ENCODE assay signal across 25 cellular contexts in the genomic region with DNA sequence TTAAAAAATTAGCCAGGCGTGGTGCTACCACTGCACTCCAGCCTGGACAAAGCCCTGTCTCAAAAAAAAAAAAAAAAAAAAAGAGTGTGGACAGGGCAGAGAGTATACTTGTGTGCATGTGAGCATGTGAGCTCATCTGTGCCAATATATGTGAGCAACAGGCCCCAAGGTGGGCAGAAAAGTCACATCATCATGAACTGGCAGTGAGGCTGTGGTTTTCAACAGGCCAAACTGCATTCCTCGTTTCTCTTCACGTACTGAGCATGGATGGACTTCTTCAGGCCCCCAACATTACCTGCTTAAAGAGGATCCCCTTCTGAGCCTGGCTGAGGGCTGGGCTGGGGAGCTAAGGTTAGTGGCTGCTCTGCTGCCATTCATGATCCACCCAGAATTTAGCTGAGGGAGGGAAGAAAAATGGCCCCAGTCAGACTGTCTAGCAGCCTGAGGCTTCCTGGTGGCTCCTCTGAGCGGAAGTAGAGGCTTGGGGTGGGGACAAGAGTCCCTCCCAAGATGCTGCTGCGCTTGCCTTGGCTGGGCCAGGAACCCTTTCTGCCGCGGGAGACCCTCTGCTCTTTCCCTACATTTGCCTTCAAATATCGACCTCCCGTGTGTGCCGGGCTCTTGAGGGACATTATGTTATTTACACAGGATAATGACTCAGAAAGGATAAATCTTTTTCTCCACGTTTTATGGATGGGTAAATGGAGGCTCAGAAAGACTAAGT. TPM values are rescaled to one million over a fixed set of nuclear protein-coding genes. Genes with fewer than 3 reads are reported as not detected.
"Had no signal": no experiment of that assay in that cellular context is flagged by ENCODE, and none has a peak within 500 bp of the region (broad histone marks: within the 10 kb centered on the region; RNA-seq: fewer than 3 reads in every experiment).

No MANE protein-coding gene starts in this region.

- H3K27ac ChIP-seq: coronary artery, esophagus squamous epithelium, gastroesophageal sphincter, left ventricle myocardium inferior, lower lobe of right lung, parathyroid adenoma, psoas muscle, spleen, thyroid gland had no signal

- H3K9ac ChIP-seq: parathyroid adenoma had no signal

- H3K27me3 ChIP-seq: esophagus squamous epithelium, gastroesophageal sphincter, spleen, thyroid gland had no signal

- DNase-seq: effector CD8-positive, alpha-beta T cell; esophagus squamous epithelium; foreskin fibroblast; glutamatergic neuron; immature natural killer cell; left cardiac atrium; left ventricle myocardium inferior; lower lobe of right lung; mesendoderm; naive B cell; occipital lobe; psoas muscle; retina; spleen; stimulated activated CD4-positive, alpha-beta T cell treated with anti-CD3 and anti-CD28 coated beads, Interleukin-15, amount 100 ng/mL, for 24 hours; stimulated activated CD4-positive, alpha-beta T cell treated with anti-CD3 and anti-CD28 coated beads, Interleukin-1b, Interleukin-23, amount 100 ng/mL, for 48 hours; stimulated activated CD4-positive, alpha-beta T cell treated with anti-CD3 and anti-CD28 coated beads, Interleukin-4, amount 100 ng/mL, for 24 hours; stimulated activated naive B cell treated with anti-CD40 and anti-IgM and Interleukin-4, amounts not matched to agents 10 μg/mL and 1 μg/mL and 100 μg/mL, for 72 hours; stimulated activated naive CD8-positive, alpha-beta T cell treated with anti-CD3 and anti-CD28 coated beads, Interleukin-15, amount 100 ng/mL, for 72 hours; thyroid gland had no signal

- H3K36me3 ChIP-seq: esophagus squamous epithelium, gastroesophageal sphincter, left ventricle myocardium inferior, lower lobe of right lung, spleen, thyroid gland had no signal

- ATAC-seq: gastroesophageal sphincter; left cardiac atrium; lower lobe of right lung; psoas muscle; sciatic nerve; stimulated activated naive B cell treated with anti-CD40 and anti-IgM and Interleukin-4, amounts not matched to agents 10 μg/mL and 1 μg/mL and 100 μg/mL, for 72 hours; stimulated activated naive CD8-positive, alpha-beta T cell treated with anti-CD3 and anti-CD28 coated beads, Interleukin-15, amount 100 ng/mL, for 72 hours had no signal

- H2AFZ ChIP-seq: parathyroid adenoma had no signal

- H3K4me3 ChIP-seq: coronary artery, esophagus squamous epithelium, gastroesophageal sphincter, left ventricle myocardium inferior, lower lobe of right lung, psoas muscle, spleen, thyroid gland had no signal

- H3K9me3 ChIP-seq: esophagus squamous epithelium, gastroesophageal sphincter, left ventricle myocardium inferior, lower lobe of right lung, psoas muscle, spleen, thyroid gland had no signal

- H3K4me1 ChIP-seq: esophagus squamous epithelium, gastroesophageal sphincter, left ventricle myocardium inferior, lower lobe of right lung, parathyroid adenoma, psoas muscle, spleen, thyroid gland had no signal

RNA-seq across cellular contexts. Expression of a gene that starts 55.0 kb away (rescaled TPM):
- polyA plus RNA-seq: immature natural killer cell, keratinocyte had no signal
